In the genomic region with DNA sequence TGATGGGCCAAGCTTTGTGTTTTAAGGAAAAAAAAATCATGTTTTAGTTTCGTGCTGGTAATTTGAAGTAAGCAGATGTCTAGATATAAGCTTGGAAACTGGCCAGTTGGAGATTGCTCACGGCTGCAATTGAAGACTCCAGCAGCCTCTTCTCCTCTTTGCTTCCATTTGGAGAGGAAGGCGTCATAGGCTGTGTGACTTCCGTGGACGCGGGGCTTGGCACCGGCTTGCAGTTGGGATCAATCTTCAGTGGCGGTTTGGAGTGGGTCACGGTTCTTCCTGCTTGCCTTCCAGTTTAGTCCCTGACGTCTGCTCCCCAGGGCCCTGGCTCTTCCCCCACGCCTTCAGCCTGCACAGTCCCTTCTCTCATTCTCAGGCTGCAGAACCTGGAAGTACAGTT, we compare ENCODE assay signal across 7 cellular contexts. TPM values are rescaled to one million over a fixed set of nuclear protein-coding genes. Genes with fewer than 3 reads are reported as not detected.
DNase-seq lines count a peak whose midpoint lies in the region; ATAC-seq, FAIRE-seq and TF ChIP-seq lines count a peak whose summit lies in the region.
"Not testable (repeated sequence)": the region's sequence is repeated elsewhere in the genome, so short reads cannot be mapped to it uniquely, and the experiment has no call there.

No MANE protein-coding gene starts in this region.

- H3K9ac ChIP-seq in K562 (ENCODE audit: insufficient read depth in 1 of 2, low read depth in 2 of 2, low read length in 2 of 2); subcutaneous abdominal adipose tissue (ENCODE audit: low read length in 5 of 5): not testable (repeated sequence)

- not testable (repeated sequence) for BruUV-seq in K562 (replicated peaks; lab: Mats Ljungman, UMichigan)

- H3K4me2 ChIP-seq in K562 (ENCODE audit: insufficient read depth, low read length), result not testable (repeated sequence)

- not testable (repeated sequence) for TF ChIP-seq POLR2A in K562 (conservative IDR thresholded peaks at IDR 0.05); right lobe of liver (IDR thresholded peaks at IDR 0.05)

- not testable (repeated sequence) for TF ChIP-seq CTCF in K562 (IDR thresholded peaks at IDR 0.05 in 2 of 3, conservative IDR thresholded peaks at IDR 0.05 in 1 of 3; ENCODE audit: insufficient read depth in 2 of 3, low read depth in 1 of 3, low read length in 3 of 3); heart right ventricle (IDR thresholded peaks at IDR 0.05); right lobe of liver (IDR thresholded peaks at IDR 0.05)

- TF ChIP-seq RAD21 in K562 (CRISPR knock-in tag; conservative IDR thresholded peaks at IDR 0.05 in 1 of 2, IDR thresholded peaks at IDR 0.05 in 1 of 2), result not testable (repeated sequence)

- not testable (repeated sequence) for H4K20me1 ChIP-seq in K562 (replicated peaks; ENCODE audit: control insufficient read depth, insufficient read depth, low read length)

- H3K4me3 ChIP-seq in K562; heart right ventricle; right cardiac atrium (ENCODE audit: low read length); right lobe of liver; subcutaneous abdominal adipose tissue (ENCODE audit: low read depth in 1 of 5, low read length in 5 of 5): not testable (repeated sequence)

- not testable (repeated sequence) for H3K27me3 ChIP-seq in K562 (ENCODE audit: control insufficient read depth in 2 of 2, insufficient read depth in 2 of 2, low read length in 2 of 2); heart right ventricle; right cardiac atrium (ENCODE audit: control insufficient read depth, insufficient read depth); right lobe of liver; subcutaneous abdominal adipose tissue (ENCODE audit: control insufficient read depth in 5 of 5, insufficient read depth in 4 of 5, low read length in 5 of 5)

- not testable (repeated sequence) for H3K9me3 ChIP-seq in K562 (replicated peaks; ENCODE audit: control insufficient read depth, insufficient read depth, low read depth, low read length); heart right ventricle; right cardiac atrium (ENCODE audit: control insufficient read depth, low read length); right lobe of liver; subcutaneous abdominal adipose tissue (ENCODE audit: control insufficient read depth in 5 of 5, low read length in 5 of 5)

- TF ChIP-seq EP300 in K562 (IDR thresholded peaks at IDR 0.05; ENCODE audit: low read length), result not testable (repeated sequence)

- H3K4me1 ChIP-seq in K562 (replicated peaks in 1 of 2; ENCODE audit: control insufficient read depth in 2 of 2, insufficient read depth in 2 of 2, low read length in 2 of 2); heart right ventricle; right cardiac atrium (ENCODE audit: control insufficient read depth, insufficient read depth, low read length); right lobe of liver; subcutaneous abdominal adipose tissue (ENCODE audit: control insufficient read depth in 5 of 5, insufficient read depth in 5 of 5, low read length in 5 of 5): not testable (repeated sequence)

- not testable (repeated sequence) for H3K27ac ChIP-seq in K562 (ENCODE audit: extremely low read depth, low read depth, low read length); heart right ventricle; right cardiac atrium (ENCODE audit: low read length); right lobe of liver
- H3K27ac ChIP-seq in subcutaneous abdominal adipose tissue (ENCODE audit: low read depth, low read length), result peak overlapping the region; percentile 76

- H3K36me3 ChIP-seq in K562 (ENCODE audit: control insufficient read depth, insufficient read depth, low read length); heart right ventricle; right lobe of liver; subcutaneous abdominal adipose tissue (ENCODE audit: control insufficient read depth in 5 of 5, insufficient read depth in 5 of 5, low read length in 5 of 5): not testable (repeated sequence)

- not testable (repeated sequence) for H3K79me2 ChIP-seq in K562 (ENCODE audit: control insufficient read depth, insufficient read depth, low read length)

- FAIRE-seq in K562 (lab: Jason Lieb, UNC), result not testable (repeated sequence)

- in situ Hi-C loops in K562 (cut with MboI), result loop anchor here (25.0 kb wide), 1 partner anchor 407 kb away; no protein-coding TSS in a partner anchor

- intact Hi-C loops in K562 (cut with micrococcal nuclease); Right ventricle myocardium inferior (cut with DNase I); heart right ventricle (cut with DNase I); right cardiac atrium (cut with DNase I); right lobe of liver (cut with DNase I); sciatic nerve (cut with DNase I): not testable (repeated sequence)

- not testable (repeated sequence) for H3K9me1 ChIP-seq in K562 (ENCODE audit: control insufficient read depth, insufficient read depth, low read length)

- not testable (repeated sequence) for DNase-seq in K562 (ENCODE audit: extremely low read depth in 1 of 4, low spot score in 3 of 4); Right ventricle myocardium inferior (ENCODE audit: missing footprints); heart right ventricle; right cardiac atrium; right lobe of liver; sciatic nerve (ENCODE audit: low spot score)

- not testable (repeated sequence) for H2AFZ ChIP-seq in K562 (ENCODE audit: low read depth, low read length)

- CTCF ChIA-PET in K562 (lab: Yijun Ruan, JAX; ENCODE audit: low intra/inter-chr PET ratio), result not testable (repeated sequence)

- ATAC-seq in K562 (peak; percentile 6), Right ventricle myocardium inferior (peak; percentile 14), heart right ventricle (peak; percentile 17 to 65 (median 42)), right cardiac atrium (peak; percentile 3 to 51), right lobe of liver (peak in 3 of 4 donors; percentile 3 to 24 (median 10)), sciatic nerve (peak; percentile 42)

- no CpG with 5 or more reads among the region's 11 CpGs for WGBS in K562 (ENCODE audit: insufficient coverage, low coverage, missing lambda C conversion rate)
- WGBS in heart right ventricle, 2 donors, result no CpG with 5 or more reads among the region's 11 CpGs
- WGBS in right cardiac atrium, result no CpG with 5 or more reads among the region's 11 CpGs
- no CpG with 5 or more reads among the region's 11 CpGs for WGBS in right lobe of liver (ENCODE audit: insufficient coverage, low coverage, low lambda C conversion rate, missing lambda C conversion rate)

- POLR2A ChIA-PET in K562 (lab: Yijun Ruan, JAX), result not testable (repeated sequence)

RNA-seq across cellular contexts. Expression of a gene that starts 1.5 kb away (rescaled TPM):
- 22.2 and 28.1 TPM in 2 replicates for total RNA-seq in K562 (2011; cell fraction: chromatin; rRNA removed; ENCODE audit: low replicate concordance)
- 9.6 and 12.2 TPM in 2 replicates for total RNA-seq in K562 (2011; cell fraction: nucleolus; rRNA removed)
- total RNA-seq in K562 (2011; cell fraction: nucleoplasm; rRNA removed), result 10.9 and 17.3 TPM in 2 replicates
- total RNA-seq in K562 (2014; rRNA removed), result 6.6 and 15.4 TPM in 2 replicates
- total RNA-seq in K562 (2014; rRNA removed; fragmentation: Illumina TruSeq; extraction: Trizol), result 6.9 and 8.5 TPM in 2 replicates
- total RNA-seq in K562 (2015; rRNA removed; fragmentation: Illumina TruSeq; extraction: Trizol), result 7.6 and 10.7 TPM in 2 replicates
- 8.6 and 10.2 TPM in 2 replicates for total RNA-seq in K562 (2021)
- polyA plus RNA-seq in K562 (2011; rRNA removed), result 10.3 and 12.3 TPM in 2 replicates
- polyA plus RNA-seq in K562 (2011; cell fraction: cytosol; rRNA removed), result 5.9 and 8.6 TPM in 2 replicates
- 9.7 and 10.1 TPM in 2 replicates for polyA plus RNA-seq in K562 (2011; cell fraction: nucleus; rRNA removed)
- 11.1 and 13.1 TPM in 2 replicates for polyA plus RNA-seq in K562 (2012)
- 3.1 and 3.3 TPM in 2 replicates for polyA plus RNA-seq in K562 (2014; fragmentation: Illumina TruSeq; extraction: Trizol)
- 1 to 10 TPM; 1.2 to 1.5 TPM for polyA plus RNA-seq in K562 (2014; fragmentation: Nextera tagmentation; extraction: Ambion mirVana)
- 9.9 and 13.3 TPM in 2 replicates for polyA plus RNA-seq in K562 (2014; rRNA removed)
- polyA minus RNA-seq in K562 (2011; rRNA and poly(A)+ RNA removed), result 8.2 and 13.5 TPM in 2 replicates
- 2.7 and 4.7 TPM in 2 replicates for polyA minus RNA-seq in K562 (2011; cell fraction: cytosol; rRNA and poly(A)+ RNA removed)
- polyA minus RNA-seq in K562 (2011; cell fraction: nucleus; rRNA and poly(A)+ RNA removed), result 3.9 and 7.1 TPM in 2 replicates
- 29.3 TPM for total RNA-seq in Right ventricle myocardium inferior
- 10 to 100 TPM; 26.8 to 44.6 (median 33.7) TPM for total RNA-seq in heart right ventricle
- polyA plus RNA-seq in heart right ventricle, result 10 to 100 TPM; 13.4 to 29.5 TPM
- 10 to 100 TPM; 28.8 to 44.9 (median 34.1) TPM for total RNA-seq in right cardiac atrium
- polyA plus RNA-seq in right cardiac atrium, result 18.6 TPM
- total RNA-seq in right lobe of liver, result 10 to 100 TPM; 14.1 to 24.2 (median 19.1) TPM
- 76.8 TPM for total RNA-seq in sciatic nerve

RNA-seq across cellular contexts. Expression of a gene that starts 20.3 kb away (rescaled TPM):
- total RNA-seq in K562 (2011; cell fraction: chromatin; rRNA removed; ENCODE audit: low replicate concordance), result 40.0 and 67.1 TPM in 2 replicates
- total RNA-seq in K562 (2011; cell fraction: nucleolus; rRNA removed), result 37.7 and 41.1 TPM in 2 replicates
- total RNA-seq in K562 (2011; cell fraction: nucleoplasm; rRNA removed), result 32.6 and 36.3 TPM in 2 replicates
- 103 TPM in 2 replicates for total RNA-seq in K562 (2014; rRNA removed)
- 54.8 and 61.6 TPM in 2 replicates for total RNA-seq in K562 (2014; rRNA removed; fragmentation: Illumina TruSeq; extraction: Trizol)
- 63.5 and 64.7 TPM in 2 replicates for total RNA-seq in K562 (2015; rRNA removed; fragmentation: Illumina TruSeq; extraction: Trizol)
- 97.2 and 104 TPM in 2 replicates for total RNA-seq in K562 (2021)
- 58.2 and 75.8 TPM in 2 replicates for polyA plus RNA-seq in K562 (2011; rRNA removed)
- 52.0 and 58.7 TPM in 2 replicates for polyA plus RNA-seq in K562 (2011; cell fraction: cytosol; rRNA removed)
- polyA plus RNA-seq in K562 (2011; cell fraction: nucleus; rRNA removed), result 32.6 and 33.3 TPM in 2 replicates
- polyA plus RNA-seq in K562 (2012), result 60.9 and 95.2 TPM in 2 replicates
- polyA plus RNA-seq in K562 (2014; fragmentation: Illumina TruSeq; extraction: Trizol), result 87.3 and 95.3 TPM in 2 replicates
- polyA plus RNA-seq in K562 (2014; fragmentation: Nextera tagmentation; extraction: Ambion mirVana), result 1 to 10 TPM; 1.6 to 4.0 TPM
- polyA plus RNA-seq in K562 (2014; rRNA removed), result 88.8 and 89.8 TPM in 2 replicates
- polyA minus RNA-seq in K562 (2011; rRNA and poly(A)+ RNA removed), result 35.3 and 51.6 TPM in 2 replicates
- 14.3 and 22.3 TPM in 2 replicates for polyA minus RNA-seq in K562 (2011; cell fraction: cytosol; rRNA and poly(A)+ RNA removed)
- polyA minus RNA-seq in K562 (2011; cell fraction: nucleus; rRNA and poly(A)+ RNA removed), result 12.6 and 13.2 TPM in 2 replicates
- total RNA-seq in Right ventricle myocardium inferior, result 49.2 TPM
- total RNA-seq in heart right ventricle, result 10 to 100 TPM; 43.2 to 61.6 (median 51.7) TPM
- 10 to 100 TPM; 36.3 to 38.1 TPM for polyA plus RNA-seq in heart right ventricle
- 10 to 100 TPM; 27.2 to 37.5 (median 33.9) TPM for total RNA-seq in right cardiac atrium
- polyA plus RNA-seq in right cardiac atrium, result 39.0 TPM
- 10 to 100 TPM; 26.3 to 37.5 (median 28.5) TPM for total RNA-seq in right lobe of liver
- 30.5 TPM for total RNA-seq in sciatic nerve
